In the genomic region with DNA sequence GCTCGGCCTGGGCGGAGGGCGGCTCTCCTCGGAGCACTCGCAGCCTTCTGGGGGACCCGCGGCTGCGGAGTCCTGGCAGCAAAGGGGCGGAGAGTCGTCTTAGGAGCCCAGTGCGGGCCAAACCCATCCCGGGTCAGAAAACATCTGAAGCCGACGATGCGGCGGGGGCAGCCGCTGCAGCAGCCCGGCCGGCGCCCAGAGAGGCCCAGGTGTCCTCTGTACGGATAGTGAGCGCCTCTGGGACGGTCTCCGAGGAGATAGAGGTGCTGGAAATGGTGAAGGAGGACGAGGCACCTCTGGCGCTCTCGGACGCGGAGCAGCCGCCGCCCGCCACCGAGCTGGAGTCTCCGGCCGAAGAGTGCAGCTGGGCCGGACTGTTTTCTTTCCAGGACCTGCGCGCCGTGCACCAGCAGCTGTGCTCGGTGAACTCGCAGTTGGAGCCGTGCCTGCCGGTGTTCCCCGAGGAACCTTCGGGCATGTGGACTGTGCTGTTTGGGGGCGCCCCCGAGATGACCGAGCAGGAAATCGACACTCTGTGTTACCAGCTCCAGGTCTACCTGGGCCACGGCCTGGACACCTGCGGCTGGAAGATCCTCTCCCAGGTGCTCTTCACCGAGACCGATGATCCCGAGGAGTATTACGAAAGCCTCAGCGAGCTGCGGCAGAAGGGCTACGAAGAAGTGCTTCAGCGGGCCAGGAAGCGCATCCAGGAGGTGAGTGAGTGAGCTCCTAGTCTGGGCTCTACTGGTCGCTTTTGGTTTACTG, we compare ENCODE assay signal across 8 cellular contexts. TPM values are rescaled to one million over a fixed set of nuclear protein-coding genes. Genes with fewer than 3 reads are reported as not detected.
DNase-seq lines count a peak whose midpoint lies in the region; ATAC-seq and TF ChIP-seq lines count a peak whose summit lies in the region.

No MANE protein-coding gene starts in this region.

- H3K4me3 ChIP-seq in AG04450 (ENCODE audit: low read depth, low read length): peak overlapping the region; percentile 82
- H3K4me3 ChIP-seq in SJCRH30: peak overlapping the region; percentile 83
- peak overlapping the region; percentile 79 for H3K4me3 ChIP-seq in left ventricle myocardium inferior

- peak; percentile 7 for ATAC-seq in GM19025 (IDR thresholded peaks at IDR 0.05; ENCODE audit: low read depth, unreplicated experiment)
- peak; percentile 22 for ATAC-seq in HG03520 (IDR thresholded peaks at IDR 0.05; ENCODE audit: unreplicated experiment)

- peaks cover 4% of the 10 kb centered on the region; the same call in 1 of the 2 replicates for H3K9me3 ChIP-seq in AG04450 (ENCODE audit: control insufficient read depth, insufficient read depth, low read length)
- H3K9me3 ChIP-seq in SJCRH30 (replicated peaks): no peaks in the 10 kb centered on the region
- no peaks in the 10 kb centered on the region for H3K9me3 ChIP-seq in left ventricle myocardium inferior (replicated peaks)

- H3K27me3 Mint-ChIP-seq in activated naive CD8-positive, alpha-beta T cell treated with anti-CD3 and anti-CD28 coated beads for 36 hours: no peaks in the 10 kb centered on the region

- peak overlapping the region; percentile 78 for H3K27ac Mint-ChIP-seq in activated naive CD8-positive, alpha-beta T cell treated with anti-CD3 and anti-CD28 coated beads for 36 hours

- H3K27ac ChIP-seq in AG04450 (ENCODE audit: low read depth, low read length): peak overlapping the region; percentile 47
- H3K27ac ChIP-seq in SJCRH30: no peak overlapping the region
- peak overlapping the region; percentile 86 for H3K27ac ChIP-seq in left ventricle myocardium inferior (replicated peaks)

- peaks cover 3% of the 10 kb centered on the region for H3K36me3 Mint-ChIP-seq in activated naive CD8-positive, alpha-beta T cell treated with anti-CD3 and anti-CD28 coated beads for 36 hours

- H3K9me3 Mint-ChIP-seq in activated naive CD8-positive, alpha-beta T cell treated with anti-CD3 and anti-CD28 coated beads for 36 hours: no peaks in the 10 kb centered on the region

- TF ChIP-seq CTCF in AG04450 (IDR thresholded peaks at IDR 0.05; ENCODE audit: low read depth, low read length): no peak
- TF ChIP-seq CTCF in left ventricle myocardium inferior (IDR thresholded peaks at IDR 0.05; ENCODE audit: borderline replicate concordance): no peak

- H3K36me3 ChIP-seq in SJCRH30: no peaks in the 10 kb centered on the region
- H3K36me3 ChIP-seq in left ventricle myocardium inferior: no peaks in the 10 kb centered on the region

- H3K4me1 ChIP-seq in SJCRH30: no peaks in the 10 kb centered on the region
- H3K4me1 ChIP-seq in left ventricle myocardium inferior: peaks cover 70% of the 10 kb centered on the region

- POLR2A ChIA-PET in AG04450 (lab: Yijun Ruan, JAX): interaction anchor here (1.0 to 1.6 kb wide), 2 partner anchors 82 to 277 kb away, joined by 4 to 6 read pairs; partner anchors contain the start of gene HOMER1

- peaks cover 32% of the 10 kb centered on the region for H3K4me1 Mint-ChIP-seq in activated naive CD8-positive, alpha-beta T cell treated with anti-CD3 and anti-CD28 coated beads for 36 hours

- peak overlapping the region; percentile 88 for H3K4me3 Mint-ChIP-seq in activated naive CD8-positive, alpha-beta T cell treated with anti-CD3 and anti-CD28 coated beads for 36 hours

- intact Hi-C loops in left ventricle myocardium inferior (cut with micrococcal nuclease): no loop called here

- no peaks in the 10 kb centered on the region for H3K27me3 ChIP-seq in AG04450 (ENCODE audit: control insufficient read depth, insufficient read depth, low read length)
- no peaks in the 10 kb centered on the region for H3K27me3 ChIP-seq in SJCRH30
- H3K27me3 ChIP-seq in left ventricle myocardium inferior (ENCODE audit: low read depth): no peaks in the 10 kb centered on the region

- CTCF ChIA-PET in AG04450 (lab: Charles Lee): interaction anchor here (0.9 to 1.3 kb wide), 5 partner anchors 104 to 227 kb away, joined by 3 to 7 read pairs (median 5); no protein-coding TSS in a partner anchor

- DNase-seq in AG04450 (ENCODE audit: low read depth, low spot score): no peak
- DNase-seq in SJCRH30: peak; percentile 44 to 61
- DNase-seq in activated naive CD8-positive, alpha-beta T cell treated with anti-CD3 and anti-CD28 coated beads for 36 hours: peak; percentile 54
- DNase-seq in left ventricle myocardium inferior: peak; percentile 24
- peak; percentile 9 for DNase-seq in putamen (ENCODE audit: low spot score)
- DNase-seq in AML-193 (lab: John Stamatoyannopoulos, UW): no peak

RNA-seq across cellular contexts. Expression of gene JMY, which starts 1.2 kb away (rescaled TPM):
- 5.8 and 7.2 TPM in 2 replicates for polyA plus RNA-seq in AG04450 (2011; rRNA removed)
- polyA minus RNA-seq in AG04450 (2011; rRNA and poly(A)+ RNA removed): 5.9 and 11.8 TPM in 2 replicates
- total RNA-seq in SJCRH30 (2014; rRNA removed; shearing (Covaris generic)): 11.9 and 12.1 TPM in 2 replicates
- 1 to 10 TPM; 4.3 to 4.6 TPM for total RNA-seq in activated naive CD8-positive, alpha-beta T cell treated with anti-CD3 and anti-CD28 coated beads for 36 hours
- total RNA-seq in left ventricle myocardium inferior: 11.8 TPM

Comparison
In these comparisons a context has a peak if more than half of its experiments do, and no peak if none do; other contexts are left out.
1. DNase-seq: peak in SJCRH30 (2 of 2), activated naive CD8-positive, alpha-beta T cell treated with anti-CD3 and anti-CD28 coated beads for 36 hours (single experiment), left ventricle myocardium inferior (single experiment) and putamen (single experiment); none in AG04450 (single experiment) and AML-193 (0 of 2).
2. Peak in every context shown above with its lines, with median percentiles within 50 percentile points of each other: H3K4me3 ChIP-seq.